Comparison of ENCODE assay signal across 18 cellular contexts in genomic region chr21:34543017-34543416, GRCh38. TPM values are rescaled to one million over a fixed set of nuclear protein-coding genes. Genes with fewer than 3 reads are reported as not detected.
DNase-seq lines count a peak whose midpoint lies in the region; ATAC-seq and TF ChIP-seq lines count a peak whose summit lies in the region.
"Had no signal": no experiment of that assay in that cellular context is flagged by ENCODE, and none has a peak within 500 bp of the region (broad histone marks: within the 10 kb centered on the region; RNA-seq: fewer than 3 reads in every experiment).

No MANE protein-coding gene starts in this region.

- H3K4me2 ChIP-seq in PC-9 (no peak overlapping the region; the same call in 1 of the 2 replicates), hepatocyte (no peak overlapping the region)
- H3K4me2 ChIP-seq: BLaER1 had no signal

- TF ChIP-seq CTCF in Calu3 (IDR thresholded peaks at IDR 0.05; ENCODE audit: unreplicated experiment) (no peak), PC-9 (conservative IDR thresholded peaks at IDR 0.05) (no peak), hepatocyte (IDR thresholded peaks at IDR 0.05; ENCODE audit: poor library complexity) (no peak), neutrophil (IDR thresholded peaks at IDR 0.05) (no peak)
- no peak for TF ChIP-seq CTCF in CD4-positive, alpha-beta T cell (IDR thresholded peaks at IDR 0.05)

- H3K4me3 ChIP-seq in PC-9 (no peak overlapping the region), hepatocyte (no peak overlapping the region), neutrophil (ENCODE audit: low read depth in 1 of 2, low read length in 1 of 2) (no peak overlapping the region)
- H3K4me3 ChIP-seq: BLaER1, K562 had no signal

- H3K4me1 Mint-ChIP-seq in Calu3 (ENCODE audit: low read depth, unreplicated experiment) = peaks cover 38% of the 10 kb centered on the region
- H3K4me1 Mint-ChIP-seq in CD4-positive, alpha-beta T cell (ENCODE audit: low read depth) = no peaks in the 10 kb centered on the region

- no peaks in the 10 kb centered on the region for H3K9me3 Mint-ChIP-seq in Calu3 (ENCODE audit: low read depth, unreplicated experiment)
- H3K9me3 Mint-ChIP-seq in CD4-positive, alpha-beta T cell = peaks cover 4% of the 10 kb centered on the region

- BruUV-seq in Calu3 (replicated peaks; lab: Mats Ljungman, UMichigan) = no TSS peak
- no TSS peak for BruUV-seq in PC-9 (replicated peaks; lab: Mats Ljungman, UMichigan)

- H3K9me2 ChIP-seq in PC-9 (ENCODE audit: insufficient read depth) (no peaks in the 10 kb centered on the region), hepatocyte (replicated peaks; ENCODE audit: insufficient read depth) (no peaks in the 10 kb centered on the region)

- H3K36me3 ChIP-seq in PC-9 (ENCODE audit: low read depth) (no peaks in the 10 kb centered on the region), hepatocyte (replicated peaks; ENCODE audit: insufficient read depth, low read depth) (no peaks in the 10 kb centered on the region), neutrophil (no peaks in the 10 kb centered on the region)
- H3K36me3 ChIP-seq: BLaER1 had no signal

- H3K4me1 ChIP-seq in PC-9 (replicated peaks; ENCODE audit: insufficient read depth) = peaks cover 48% of the 10 kb centered on the region
- peaks cover 20% of the 10 kb centered on the region for H3K4me1 ChIP-seq in hepatocyte (ENCODE audit: insufficient read depth)
- peaks cover 51 to 53% of the 10 kb centered on the region in 2 experiments for H3K4me1 ChIP-seq in neutrophil (ENCODE audit: control insufficient read depth in 1 of 2, insufficient read depth in 1 of 2, low read depth in 1 of 2, low read length in 1 of 2)

- H3K27me3 Mint-ChIP-seq in Calu3 (ENCODE audit: unreplicated experiment) = no peaks in the 10 kb centered on the region
- no peaks in the 10 kb centered on the region for H3K27me3 Mint-ChIP-seq in CD4-positive, alpha-beta T cell

- H3K36me3 Mint-ChIP-seq in Calu3 (ENCODE audit: insufficient read depth, unreplicated experiment) = peaks cover 19% of the 10 kb centered on the region
- peaks cover 5% of the 10 kb centered on the region for H3K36me3 Mint-ChIP-seq in CD4-positive, alpha-beta T cell (ENCODE audit: low read depth)

- intact Hi-C loops in Calu3 (cut with micrococcal nuclease; ENCODE audit: unreplicated experiment) (no loop called here), PC-9 (cut with micrococcal nuclease; ENCODE audit: unreplicated experiment) (no loop called here), left ventricle myocardium superior (cut with micrococcal nuclease) (no loop called here)
- intact Hi-C loops in CD4-positive, alpha-beta T cell (cut with DNase I, micrococcal nuclease) = no loop called here

- peak overlapping the region; percentile 100; the same call in 1 of the 2 replicates for H3K27ac ChIP-seq in PC-9
- peak overlapping the region; percentile 69 for H3K27ac ChIP-seq in hepatocyte
- peak overlapping the region; percentile 86 for H3K27ac ChIP-seq in neutrophil
- no peak overlapping the region for H3K27ac ChIP-seq in CD4-positive, alpha-beta T cell (ENCODE audit: low read depth, low read length)
- H3K27ac ChIP-seq: BLaER1 had no signal

- CTCF ChIA-PET in Calu3 (lab: Charles Lee) = interaction anchor here (0.6 to 3.6 kb wide), 3 partner anchors 11 to 32 kb away, joined by 3 to 24 read pairs (median 12); no protein-coding TSS in a partner anchor
- CTCF ChIA-PET in PC-9 (lab: Charles Lee) = interaction anchor here (1.0 to 1.7 kb wide), 2 partner anchors 17 to 59 kb away, joined by 3 to 5 read pairs; no protein-coding TSS in a partner anchor
- CTCF ChIA-PET in CD4-positive, alpha-beta T cell (lab: Charles Lee) = no interaction called here

- POLR2A ChIA-PET in PC-9 (lab: Charles Lee; ENCODE audit: unreplicated experiment) = no interaction called here
- POLR2A ChIA-PET in CD4-positive, alpha-beta T cell (lab: Charles Lee) = no interaction called here

- H3K27ac Mint-ChIP-seq in Calu3 (ENCODE audit: unreplicated experiment) = peak overlapping the region; percentile 77
- H3K27ac Mint-ChIP-seq in CD4-positive, alpha-beta T cell = no peak overlapping the region
- H3K27ac Mint-ChIP-seq: CD8-positive, alpha-beta memory T cell had no signal

- no peaks in the 10 kb centered on the region for H4K20me1 ChIP-seq in PC-9 (ENCODE audit: insufficient read depth)
- no peaks in the 10 kb centered on the region for H4K20me1 ChIP-seq in hepatocyte (ENCODE audit: insufficient read depth, poor library complexity, severe bottlenecking)
- H4K20me1 ChIP-seq: BLaER1 had no signal

- H3K4me3 Mint-ChIP-seq in Calu3 (ENCODE audit: low read depth, unreplicated experiment) = no peak overlapping the region
- H3K4me3 Mint-ChIP-seq in CD4-positive, alpha-beta T cell = no peak overlapping the region
- H3K4me3 Mint-ChIP-seq: CD8-positive, alpha-beta memory T cell had no signal

- H3K79me2 ChIP-seq in PC-9 (ENCODE audit: low read depth) (no peaks in the 10 kb centered on the region), hepatocyte (no peaks in the 10 kb centered on the region)

- 92% methylated on average over 3 of the region's 3 CpGs for WGBS in hepatocyte (ENCODE audit: low lambda C conversion rate, missing lambda C conversion rate)

- H3K9me3 ChIP-seq in PC-9 (ENCODE audit: insufficient read depth, low read depth) (no peaks in the 10 kb centered on the region), hepatocyte (ENCODE audit: low read depth) (no peaks in the 10 kb centered on the region), neutrophil (no peaks in the 10 kb centered on the region)
- no peaks in the 10 kb centered on the region for H3K9me3 ChIP-seq in CD4-positive, alpha-beta T cell (ENCODE audit: control insufficient read depth, low read length)

- H3F3A ChIP-seq in PC-9 (ENCODE audit: insufficient read depth, low read depth) = peaks cover 35% of the 10 kb centered on the region

- DNase-seq in Calu3 (no peak), PC-9 (no peak), hepatocyte (ENCODE audit: low spot score) (no peak), left ventricle myocardium superior (no peak), COR-L47 (lab: John Stamatoyannopoulos, UW) (no peak)
- no peak for DNase-seq in CD4-positive, alpha-beta T cell
- DNase-seq: CD8-positive, alpha-beta memory T cell; DMS79 treated with DMSO at 0.1 percent for 48 hours; GOT3; NCI-H1105 treated with DMSO at 0.1 percent for 48 hours; NCI-H1694; NCI-H2081 treated with DMSO at 0.1 percent for 48 hours; SHP77 had no signal

- no peaks in the 10 kb centered on the region for H3K27me3 ChIP-seq in PC-9 (ENCODE audit: insufficient read depth, low read depth)
- H3K27me3 ChIP-seq in hepatocyte = no peaks in the 10 kb centered on the region
- H3K27me3 ChIP-seq in neutrophil = no peaks in the 10 kb centered on the region
- H3K27me3 ChIP-seq in CD4-positive, alpha-beta T cell (ENCODE audit: control insufficient read depth, insufficient read depth, low read length) = no peaks in the 10 kb centered on the region
- H3K27me3 ChIP-seq: BLaER1 had no signal

- H2AFZ ChIP-seq in PC-9 (no peak overlapping the region), hepatocyte (no peak overlapping the region)

- ATAC-seq in CD4-positive, alpha-beta T cell (ENCODE audit: poor library complexity) = no peak
- ATAC-seq in HG03520 (IDR thresholded peaks at IDR 0.05; ENCODE audit: unreplicated experiment) = no peak
- no peak for ATAC-seq in left ventricle myocardium superior

RNA-seq across cellular contexts. Expression of gene KCNE1, which starts 31.0 kb away (rescaled TPM):
- total RNA-seq in Calu3 (2022) (0.28 TPM in 1 of 2 replicates, not detected in the other), PC-9 (2021) (0.31 and 0.45 TPM in 2 replicates), hepatocyte (0.32 and 1.1 TPM in 2 replicates), left ventricle myocardium superior (5.3 TPM)
- polyA plus RNA-seq in hepatocyte = 0.48 and 1.3 TPM in 2 replicates
- not detected for total RNA-seq in CD4-positive, alpha-beta T cell
- total RNA-seq: NCI-H460 had no signal
- polyA plus RNA-seq: CD8-positive, alpha-beta memory T cell had no signal
